8 cellular contexts compared by ENCODE assay signal in the genomic region with DNA sequence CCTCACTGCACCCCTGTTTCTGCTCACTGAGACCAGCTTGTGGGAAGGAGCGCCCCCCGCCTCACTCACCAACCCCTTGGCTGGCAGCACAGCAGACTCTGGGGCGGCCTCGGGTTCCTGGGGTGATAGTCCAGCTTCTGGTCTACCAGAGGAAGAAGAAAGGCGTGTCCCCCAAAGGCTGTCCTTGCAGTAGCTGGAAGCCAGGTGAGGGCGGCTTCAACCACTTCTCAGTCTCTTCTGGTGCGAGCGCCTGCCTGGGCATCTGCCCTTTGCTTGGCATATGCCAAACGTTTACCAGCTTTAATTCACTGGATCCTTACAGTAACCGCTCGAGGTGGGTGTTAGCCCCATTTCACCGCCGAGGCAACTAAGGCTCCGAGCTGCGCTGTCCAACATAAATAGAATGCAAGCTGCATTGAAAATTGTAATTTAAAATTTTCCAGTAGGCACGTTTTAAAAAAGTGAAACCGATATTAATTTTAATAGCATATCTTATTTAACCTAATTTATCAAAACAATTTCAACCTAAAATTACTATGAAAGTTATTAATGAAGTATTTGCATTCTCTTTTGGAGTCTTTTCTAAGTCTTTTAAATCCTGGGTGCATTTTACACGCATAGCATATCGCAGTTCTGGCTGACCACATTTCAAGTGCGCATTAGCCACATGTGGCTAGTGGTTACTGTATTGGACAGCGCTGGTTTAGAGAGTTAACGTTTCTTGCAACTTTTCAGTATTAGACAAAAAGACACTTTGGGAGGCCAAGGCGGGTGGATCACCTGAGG. TPM values are rescaled to one million over a fixed set of nuclear protein-coding genes. Genes with fewer than 3 reads are reported as not detected.
DNase-seq lines count a peak whose midpoint lies in the region; ATAC-seq, FAIRE-seq and TF ChIP-seq lines count a peak whose summit lies in the region.

No MANE protein-coding gene starts in this region.

- H3K4me1 Mint-ChIP-seq in activated T-helper 17 cell treated with anti-CD3 and anti-CD28 coated beads, Interleukin-2, amount 50 U/mL, for 72 hours, result peaks cover 16% of the 10 kb centered on the region

- H3K9me3 Mint-ChIP-seq in activated T-helper 17 cell treated with anti-CD3 and anti-CD28 coated beads, Interleukin-2, amount 50 U/mL, for 72 hours, result no peaks in the 10 kb centered on the region

- no peaks in the 10 kb centered on the region for H3K9me3 ChIP-seq in A549

- ATAC-seq in A549 (peak; percentile 70 to 72), HG02852 (IDR thresholded peaks at IDR 0.05; ENCODE audit: unreplicated experiment) (peak; percentile 33), Right ventricle myocardium superior (ENCODE audit: poor library complexity) (peak; percentile 21)
- ATAC-seq in activated T-helper 17 cell treated with anti-CD3 and anti-CD28 coated beads, Interleukin-2, amount 50 U/mL, for 72 hours (replicated peaks), result peak; percentile 27

- CTCF ChIA-PET in A549 (lab: Yijun Ruan, JAX), result interaction anchor here (0.6 to 1.7 kb wide), 9 partner anchors 8 to 432 kb away, joined by 3 to 5 read pairs (median 3); partner anchors contain the start of gene PPP2R3C
- CTCF ChIA-PET in GM10248 (lab: Yijun Ruan, JAX), result interaction anchor here (1.0 to 1.9 kb wide), 6 partner anchors 10 to 324 kb away, joined by 3 to 6 read pairs (median 4); no protein-coding TSS in a partner anchor

- H3K4me3 ChIP-seq in A549, result peak overlapping the region; percentile 82

- TF ChIP-seq CTCF in A549 (IDR thresholded peaks at IDR 0.05) (no peak), GM10248 (IDR thresholded peaks at IDR 0.05; ENCODE audit: control extremely low read depth, extremely low read depth, low read depth, missing control alignments) (no peak)

- no peak for TF ChIP-seq POLR2A in A549 (IDR thresholded peaks at IDR 0.05; ENCODE audit: low read length)

- TF ChIP-seq EP300 in A549 (IDR thresholded peaks at IDR 0.05), result no peak

- H3K4me1 ChIP-seq in A549, result peaks cover 49% of the 10 kb centered on the region

- peaks cover 34% of the 10 kb centered on the region for H3K36me3 Mint-ChIP-seq in activated T-helper 17 cell treated with anti-CD3 and anti-CD28 coated beads, Interleukin-2, amount 50 U/mL, for 72 hours (ENCODE audit: low read depth)

- peak overlapping the region; percentile 92 to 93 for H3K27ac ChIP-seq in A549

- no peaks in the 10 kb centered on the region for H3K27me3 Mint-ChIP-seq in activated T-helper 17 cell treated with anti-CD3 and anti-CD28 coated beads, Interleukin-2, amount 50 U/mL, for 72 hours

- FAIRE-seq in A549 (lab: Jason Lieb, UNC), result no peak

- H3K4me3 Mint-ChIP-seq in activated T-helper 17 cell treated with anti-CD3 and anti-CD28 coated beads, Interleukin-2, amount 50 U/mL, for 72 hours, result peak overlapping the region; percentile 97

- DNase-seq in A549 (ENCODE audit: low read depth in 1 of 2, low spot score in 1 of 2) (peak; percentile 51 to 64), GM10248 (ENCODE audit: extremely low spot score) (peak; percentile 52), NCI-H1694 treated with DMSO at 0.1 percent for 48 hours (lab: John Stamatoyannopoulos, UW) (peak; percentile 34), Right ventricle myocardium superior (no peak), pons (ENCODE audit: low spot score) (peak; percentile 34), retina (no peak)

- intact Hi-C loops in Right ventricle myocardium superior (cut with DNase I), result no loop called here

- no peak for TF ChIP-seq RAD21 in A549 (conservative IDR thresholded peaks at IDR 0.05 in 1 of 2, IDR thresholded peaks at IDR 0.05 in 1 of 2)

- H3K27ac Mint-ChIP-seq in activated T-helper 17 cell treated with anti-CD3 and anti-CD28 coated beads, Interleukin-2, amount 50 U/mL, for 72 hours, result peak overlapping the region; percentile 99

- 9% methylated on average over 23 of the region's 23 CpGs for WGBS in A549 (ENCODE audit: missing lambda C conversion rate)

- peak overlapping the region; percentile 69 for H3K4me2 ChIP-seq in A549

- POLR2A ChIA-PET in A549 (lab: Yijun Ruan, JAX) (interaction anchor here (0.6 to 3.0 kb wide), 9 partner anchors 9 to 357 kb away, joined by 3 to 36 read pairs (median 8); partner anchors contain the start of genes NFKBIA, PPP2R3C, PRORP and PSMA6), GM10248 (lab: Yijun Ruan, JAX) (interaction anchor here (0.7 to 1.7 kb wide), 5 partner anchors 64 to 1364 kb away, joined by 3 to 7 read pairs (median 4); partner anchors contain the start of genes BAZ1A, NFKBIA and SRP54)

TF ChIP-seq in A549, 52 proteins besides CTCF, POLR2A, EP300 and RAD21 (continues in another document):
- TF ChIP-seq PHF8 (IDR thresholded peaks at IDR 0.05; ENCODE audit: borderline replicate concordance, low read depth), result no peak
- peak; percentile 4; the same call in 1 of the 2 replicates for TF ChIP-seq GATA3 (IDR thresholded peaks at IDR 0.05; ENCODE audit: borderline replicate concordance)
- no peak for TF ChIP-seq HES2 (IDR thresholded peaks at IDR 0.05)
- TF ChIP-seq TFCP2L1 (CRISPR knock-in tag; IDR thresholded peaks at IDR 0.05), result no peak
- TF ChIP-seq BHLHE40 (IDR thresholded peaks at IDR 0.05; ENCODE audit: low read depth, low read length), result no peak
- no peak for TF ChIP-seq CHD2 (IDR thresholded peaks at IDR 0.05; ENCODE audit: low read length, partially characterized antibody)
- TF ChIP-seq KDM1A (IDR thresholded peaks at IDR 0.05; ENCODE audit: low read depth), result peak; percentile 69; the same call in 1 of the 2 replicates
- TF ChIP-seq, protein P1, sequence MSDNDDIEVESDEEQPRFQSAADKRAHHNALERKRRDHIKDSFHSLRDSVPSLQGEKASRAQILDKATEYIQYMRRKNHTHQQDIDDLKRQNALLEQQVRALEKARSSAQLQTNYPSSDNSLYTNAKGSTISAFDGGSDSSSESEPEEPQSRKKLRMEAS (IDR thresholded peaks at IDR 0.05), result 0 out of 2 replicates have a peak, but pooled peaks have one; percentile 6
- TF ChIP-seq REST (IDR thresholded peaks at IDR 0.05), result peak; percentile 53; the same call in 1 of the 2 replicates
- no peak for TF ChIP-seq MYC (IDR thresholded peaks at IDR 0.05; ENCODE audit: borderline replicate concordance, low read length)
- no peak for TF ChIP-seq RARB (CRISPR knock-in tag; IDR thresholded peaks at IDR 0.05)
- TF ChIP-seq CEBPB (IDR thresholded peaks at IDR 0.05), result no peak
- TF ChIP-seq, protein P2, sequence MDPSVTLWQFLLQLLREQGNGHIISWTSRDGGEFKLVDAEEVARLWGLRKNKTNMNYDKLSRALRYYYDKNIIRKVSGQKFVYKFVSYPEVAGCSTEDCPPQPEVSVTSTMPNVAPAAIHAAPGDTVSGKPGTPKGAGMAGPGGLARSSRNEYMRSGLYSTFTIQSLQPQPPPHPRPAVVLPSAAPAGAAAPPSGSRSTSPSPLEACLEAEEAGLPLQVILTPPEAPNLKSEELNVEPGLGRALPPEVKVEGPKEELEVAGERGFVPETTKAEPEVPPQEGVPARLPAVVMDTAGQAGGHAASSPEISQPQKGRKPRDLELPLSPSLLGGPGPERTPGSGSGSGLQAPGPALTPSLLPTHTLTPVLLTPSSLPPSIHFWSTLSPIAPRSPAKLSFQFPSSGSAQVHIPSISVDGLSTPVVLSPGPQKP (IDR thresholded peaks at IDR 0.05; ENCODE audit: low read depth, low read length), result no peak
- TF ChIP-seq NR3C1 (IDR thresholded peaks at IDR 0.05), result no peak
- TF ChIP-seq MAZ (IDR thresholded peaks at IDR 0.05; ENCODE audit: borderline replicate concordance, low read depth, low read length), result no peak
- no peak for TF ChIP-seq NPAS2 (CRISPR knock-in tag; IDR thresholded peaks at IDR 0.05; ENCODE audit: borderline replicate concordance)
- TF ChIP-seq JUN (IDR thresholded peaks at IDR 0.05), result no peak
- no peak for TF ChIP-seq HOXB13 (CRISPR knock-in tag; IDR thresholded peaks at IDR 0.05; ENCODE audit: low read depth)
- TF ChIP-seq CBX2 (IDR thresholded peaks at IDR 0.05; ENCODE audit: borderline replicate concordance, low read depth), result no peak
- no peak for TF ChIP-seq ESRRA (IDR thresholded peaks at IDR 0.05; ENCODE audit: borderline replicate concordance, low read length)
- TF ChIP-seq POLR2AphosphoS2 (conservative IDR thresholded peaks at IDR 0.05; ENCODE audit: low read length), result no peak

RNA-seq across cellular contexts. Expression of gene FAM177A1, which starts 0.9 kb away (rescaled TPM):
- polyA plus RNA-seq in A549 (2011; rRNA removed), result 79.8 and 102 TPM in 2 replicates
- polyA plus RNA-seq in A549 (2012; cell fraction: cytosol; rRNA removed), result 39.9 and 40.0 TPM in 2 replicates
- 15.4 and 20.3 TPM in 2 replicates for polyA plus RNA-seq in A549 (2012; cell fraction: nucleus; rRNA removed)
- polyA plus RNA-seq in A549 (2017; fragmentation: RNase III; extraction: RNeasy Plus Mini Kit Qiagen cat#74134 plus additional on column Dnase treatment), result 73.9 to 85.4 TPM (median 76.9 TPM) in 3 replicates
- 18.0 and 21.3 TPM in 2 replicates for polyA minus RNA-seq in A549 (2011; rRNA and poly(A)+ RNA removed)
- total RNA-seq in activated T-helper 17 cell treated with anti-CD3 and anti-CD28 coated beads, Interleukin-2, amount 50 U/mL, for 72 hours, result 10 to 100 TPM; 45.1 to 52.0 TPM
- total RNA-seq in Right ventricle myocardium superior, result 52.8 TPM

Comparison
In these comparisons a context has a peak if more than half of its experiments do, and no peak if none do; other contexts are left out.
1. ATAC-seq: peak in every context shown above with its lines; median percentile 71 in A549; 33 in HG02852; 27 in activated T-helper 17 cell treated with anti-CD3 and anti-CD28 coated beads, Interleukin-2, amount 50 U/mL, for 72 hours; 21 in Right ventricle myocardium superior.
2. DNase-seq: peak in A549 (2 of 2), GM10248 (single experiment), NCI-H1694 treated with DMSO at 0.1 percent for 48 hours (single experiment) and pons (single experiment); none in Right ventricle myocardium superior (single experiment) and retina (single experiment).